31 cellular contexts compared by ENCODE assay signal in genomic region chr20:61522498-61523090, GRCh38.
"Had no signal": no experiment of that assay in that cellular context is flagged by ENCODE, and none has a peak within 500 bp of the region (broad histone marks: within the 10 kb centered on the region; RNA-seq: fewer than 3 reads in every experiment).

No MANE protein-coding gene starts in this region.

- H3K36me3 ChIP-seq: brain microvascular endothelial cell, esophagus muscularis mucosa, gastrocnemius medialis, heart left ventricle had no signal

- ATAC-seq: activated CD4-positive, alpha-beta T cell treated with anti-CD3 and anti-CD28 coated beads for 36 hours; activated CD8-positive, alpha-beta memory T cell treated with anti-CD3 and anti-CD28 coated beads, Interleukin-2, amount 10 ng/mL, durations not matched to agents 7 days and 5 days; activated CD8-positive, alpha-beta T cell treated with anti-CD3 and anti-CD28 coated beads, Interleukin-2, amount 10 ng/mL, durations not matched to agents 7 days and 5 days; activated naive CD4-positive, alpha-beta T cell treated with anti-CD3 and anti-CD28 coated beads, Interleukin-2, amount 50 U/mL, for 72 hours; activated T-cell treated with anti-CD3 and anti-CD28 coated beads, Interleukin-2, amount 50 U/mL, for 72 hours; effector memory CD8-positive, alpha-beta T cell; foreskin keratinocyte; gastrocnemius medialis; heart left ventricle had no signal

- H3K27me3 Mint-ChIP-seq: activated CD4-positive, alpha-beta memory T cell treated with anti-CD3 and anti-CD28 coated beads for 36 hours; activated CD4-positive, alpha-beta T cell treated with anti-CD3 and anti-CD28 coated beads for 36 hours; activated CD4-positive, alpha-beta T cell treated with anti-CD3 and anti-CD28 coated beads, Interleukin-2, amount 10 ng/mL, durations not matched to agents 24 days and 14 days; activated CD8-positive, alpha-beta memory T cell treated with anti-CD3 and anti-CD28 coated beads, Interleukin-2, amount 10 ng/mL, durations not matched to agents 7 days and 5 days; activated naive CD4-positive, alpha-beta T cell treated with anti-CD3 and anti-CD28 coated beads, Interleukin-2, amount 10 ng/mL, durations not matched to agents 7 days and 5 days; activated naive CD8-positive, alpha-beta T cell treated with anti-CD3 and anti-CD28 coated beads, Interleukin-2, amount 10 ng/mL, durations not matched to agents 7 days and 5 days; central memory CD8-positive, alpha-beta T cell had no signal

- H3K27ac Mint-ChIP-seq: activated CD4-positive, alpha-beta memory T cell treated with anti-CD3 and anti-CD28 coated beads for 36 hours; activated CD4-positive, alpha-beta T cell treated with anti-CD3 and anti-CD28 coated beads for 36 hours; activated CD4-positive, alpha-beta T cell treated with anti-CD3 and anti-CD28 coated beads, Interleukin-2, amount 10 ng/mL, durations not matched to agents 24 days and 14 days; activated CD8-positive, alpha-beta memory T cell treated with anti-CD3 and anti-CD28 coated beads, Interleukin-2, amount 10 ng/mL, durations not matched to agents 7 days and 5 days; activated CD8-positive, alpha-beta T cell treated with anti-CD3 and anti-CD28 coated beads, Interleukin-2, amount 10 ng/mL, durations not matched to agents 7 days and 5 days; activated naive CD4-positive, alpha-beta T cell treated with anti-CD3 and anti-CD28 coated beads, Interleukin-2, amount 10 ng/mL, durations not matched to agents 7 days and 5 days; activated naive CD4-positive, alpha-beta T cell treated with anti-CD3 and anti-CD28 coated beads, Interleukin-2, amount 50 U/mL, for 72 hours; activated naive CD8-positive, alpha-beta T cell treated with anti-CD3 and anti-CD28 coated beads, Interleukin-2, amount 10 ng/mL, durations not matched to agents 7 days and 5 days; activated T-cell treated with anti-CD3 and anti-CD28 coated beads, Interleukin-2, amount 50 U/mL, for 24 hours; activated T-cell treated with anti-CD3 and anti-CD28 coated beads, Interleukin-2, amount 50 U/mL, for 72 hours; effector memory CD8-positive, alpha-beta T cell had no signal

- H3K4me3 ChIP-seq: esophagus muscularis mucosa, gastrocnemius medialis, heart left ventricle had no signal

- DNase-seq: activated CD4-positive, alpha-beta memory T cell treated with anti-CD3 and anti-CD28 coated beads for 36 hours; activated CD4-positive, alpha-beta T cell treated with anti-CD3 and anti-CD28 coated beads for 36 hours; activated CD4-positive, alpha-beta T cell treated with anti-CD3 and anti-CD28 coated beads, Interleukin-2, amount 10 ng/mL, durations not matched to agents 24 days and 14 days; activated CD4-positive, CD25-positive, alpha-beta regulatory T cell; activated CD4-positive, CD25-positive, alpha-beta regulatory T cell treated with anti-CD3 and anti-CD28 coated beads, Interleukin-2, amount 50 U/mL, for 72 hours; activated CD8-positive, alpha-beta memory T cell treated with anti-CD3 and anti-CD28 coated beads, Interleukin-2, amount 10 ng/mL, durations not matched to agents 7 days and 5 days; activated CD8-positive, alpha-beta memory T cell treated with anti-CD3 and anti-CD28 coated beads, Interleukin-2, amount 50 U/mL, for 48 hours; activated CD8-positive, alpha-beta T cell treated with anti-CD3 and anti-CD28 coated beads, Interleukin-2, amount 10 ng/mL, durations not matched to agents 7 days and 5 days; activated gamma-delta T cell; activated naive CD4-positive, alpha-beta T cell; activated naive CD4-positive, alpha-beta T cell treated with anti-CD3 and anti-CD28 coated beads, Interleukin-2, amount 10 ng/mL, durations not matched to agents 7 days and 5 days; activated naive CD8-positive, alpha-beta T cell treated with anti-CD3 and anti-CD28 coated beads, Interleukin-2, amount 10 ng/mL, durations not matched to agents 7 days and 5 days; activated T-cell treated with anti-CD3 and anti-CD28 coated beads for 4 hours; activated T-cell treated with anti-CD3 and anti-CD28 coated beads, Interleukin-2, amount 50 U/mL, for 24 hours; activated T-cell treated with anti-CD3 and anti-CD28 coated beads, Interleukin-2, amount 50 U/mL, for 72 hours; brain microvascular endothelial cell; cortex of kidney; effector CD4-positive, alpha-beta T cell; effector memory CD8-positive, alpha-beta T cell; erythroblast; foreskin keratinocyte; gastrocnemius medialis; glutamatergic neuron; heart left ventricle; T-helper 2 cell had no signal

- FAIRE-seq: astrocyte, bronchial epithelial cell, colon had no signal

- H3K4me1 Mint-ChIP-seq: activated CD4-positive, alpha-beta T cell treated with anti-CD3 and anti-CD28 coated beads for 36 hours; activated CD4-positive, alpha-beta T cell treated with anti-CD3 and anti-CD28 coated beads, Interleukin-2, amount 10 ng/mL, durations not matched to agents 24 days and 14 days; activated CD8-positive, alpha-beta memory T cell treated with anti-CD3 and anti-CD28 coated beads, Interleukin-2, amount 10 ng/mL, durations not matched to agents 7 days and 5 days; activated naive CD4-positive, alpha-beta T cell treated with anti-CD3 and anti-CD28 coated beads, Interleukin-2, amount 10 ng/mL, durations not matched to agents 7 days and 5 days; activated naive CD8-positive, alpha-beta T cell treated with anti-CD3 and anti-CD28 coated beads, Interleukin-2, amount 10 ng/mL, durations not matched to agents 7 days and 5 days; central memory CD8-positive, alpha-beta T cell had no signal

- H3K4me3 Mint-ChIP-seq: activated CD4-positive, alpha-beta memory T cell treated with anti-CD3 and anti-CD28 coated beads for 36 hours; activated CD4-positive, alpha-beta T cell treated with anti-CD3 and anti-CD28 coated beads for 36 hours; activated CD4-positive, alpha-beta T cell treated with anti-CD3 and anti-CD28 coated beads, Interleukin-2, amount 10 ng/mL, durations not matched to agents 24 days and 14 days; activated CD8-positive, alpha-beta memory T cell treated with anti-CD3 and anti-CD28 coated beads, Interleukin-2, amount 10 ng/mL, durations not matched to agents 7 days and 5 days; activated CD8-positive, alpha-beta T cell treated with anti-CD3 and anti-CD28 coated beads, Interleukin-2, amount 10 ng/mL, durations not matched to agents 7 days and 5 days; activated naive CD4-positive, alpha-beta T cell treated with anti-CD3 and anti-CD28 coated beads, Interleukin-2, amount 10 ng/mL, durations not matched to agents 7 days and 5 days; activated naive CD8-positive, alpha-beta T cell treated with anti-CD3 and anti-CD28 coated beads, Interleukin-2, amount 10 ng/mL, durations not matched to agents 7 days and 5 days; activated T-cell treated with anti-CD3 and anti-CD28 coated beads, Interleukin-2, amount 50 U/mL, for 24 hours; activated T-cell treated with anti-CD3 and anti-CD28 coated beads, Interleukin-2, amount 50 U/mL, for 72 hours; central memory CD8-positive, alpha-beta T cell; effector memory CD8-positive, alpha-beta T cell had no signal

- H3K9me3 Mint-ChIP-seq: activated CD4-positive, alpha-beta memory T cell treated with anti-CD3 and anti-CD28 coated beads for 36 hours; activated CD4-positive, alpha-beta T cell treated with anti-CD3 and anti-CD28 coated beads, Interleukin-2, amount 10 ng/mL, durations not matched to agents 24 days and 14 days; activated T-cell treated with anti-CD3 and anti-CD28 coated beads, Interleukin-2, amount 50 U/mL, for 24 hours had no signal

- H3K9me3 ChIP-seq: esophagus muscularis mucosa, gastrocnemius medialis, heart left ventricle had no signal

- H3K27ac ChIP-seq: brain microvascular endothelial cell, esophagus muscularis mucosa, foreskin keratinocyte, gastrocnemius medialis, heart left ventricle had no signal

- H3K4me1 ChIP-seq: esophagus muscularis mucosa, foreskin keratinocyte, gastrocnemius medialis, heart left ventricle had no signal

- H3K27me3 ChIP-seq: brain microvascular endothelial cell, foreskin keratinocyte, gastrocnemius medialis had no signal

- H3K36me3 Mint-ChIP-seq: activated CD4-positive, alpha-beta memory T cell treated with anti-CD3 and anti-CD28 coated beads for 36 hours; activated CD8-positive, alpha-beta memory T cell treated with anti-CD3 and anti-CD28 coated beads, Interleukin-2, amount 10 ng/mL, durations not matched to agents 7 days and 5 days; activated naive CD4-positive, alpha-beta T cell treated with anti-CD3 and anti-CD28 coated beads, Interleukin-2, amount 10 ng/mL, durations not matched to agents 7 days and 5 days; activated naive CD8-positive, alpha-beta T cell treated with anti-CD3 and anti-CD28 coated beads, Interleukin-2, amount 10 ng/mL, durations not matched to agents 7 days and 5 days had no signal
